Comparison of ENCODE assay signal across 36 cellular contexts in the genomic region with DNA sequence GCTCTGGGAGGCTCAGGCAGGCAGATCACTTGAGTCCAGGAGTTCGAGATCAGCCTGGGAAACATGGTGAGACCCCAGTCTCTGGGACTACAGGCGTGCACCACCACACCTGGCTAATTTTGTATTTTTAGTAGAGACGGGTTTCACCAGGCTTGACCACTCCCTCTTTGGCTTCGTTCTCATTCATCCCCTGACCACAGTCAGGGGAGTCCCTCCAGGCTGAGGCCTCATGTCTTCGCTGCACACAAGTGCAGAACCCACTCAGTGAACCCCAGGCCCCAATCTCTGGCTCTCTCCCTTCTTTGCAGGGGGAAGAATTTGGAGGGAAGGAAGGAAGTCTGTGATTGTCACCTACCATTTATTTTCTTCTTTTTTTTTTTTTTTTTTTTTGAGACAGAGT.
"Had no signal": no experiment of that assay in that cellular context is flagged by ENCODE, and none has a peak within 500 bp of the region (broad histone marks: within the 10 kb centered on the region; RNA-seq: fewer than 3 reads in every experiment).

No MANE protein-coding gene starts in this region.

- H3K9me3 ChIP-seq: MG63, Peyer's patch, SJSA1, SK-N-SH had no signal

- H3K27me3 ChIP-seq: Peyer's patch, SJSA1 had no signal

- H3K27me3 Mint-ChIP-seq: activated CD4-positive, alpha-beta memory T cell treated with anti-CD3 and anti-CD28 coated beads for 36 hours had no signal

- H3K9ac ChIP-seq: SK-N-SH had no signal

- H3K4me3 ChIP-seq: MG63, Peyer's patch, SJSA1 had no signal

- H3K36me3 ChIP-seq: MG63, Peyer's patch, SJSA1 had no signal

- ATAC-seq: activated CD4-positive, alpha-beta T cell treated with anti-CD3 and anti-CD28 coated beads for 36 hours; activated CD4-positive, CD25-positive, alpha-beta regulatory T cell treated with anti-CD3 and anti-CD28 coated beads, Interleukin-2, amount 50 U/mL, for 24 hours; activated naive CD8-positive, alpha-beta T cell treated with anti-CD3 and anti-CD28 coated beads, Interleukin-2, amount 50 U/mL, for 24 hours; activated T-cell treated with anti-CD3 and anti-CD28 coated beads, Interleukin-2, amount 50 U/mL, for 4 hours; WTC11 had no signal

- H3K27ac ChIP-seq: Peyer's patch, SJSA1 had no signal

- H3K27ac Mint-ChIP-seq: activated CD4-positive, alpha-beta memory T cell treated with anti-CD3 and anti-CD28 coated beads for 36 hours; activated CD4-positive, alpha-beta T cell treated with anti-CD3 and anti-CD28 coated beads for 36 hours; activated naive CD4-positive, alpha-beta T cell treated with anti-CD3 and anti-CD28 coated beads, Interleukin-2, amount 10 ng/mL, durations not matched to agents 7 days and 5 days; activated naive CD8-positive, alpha-beta T cell; activated naive CD8-positive, alpha-beta T cell treated with anti-CD3 and anti-CD28 coated beads, Interleukin-2, amount 50 U/mL, for 24 hours; activated T-helper 1 cell treated with anti-CD3 and anti-CD28 coated beads, Interleukin-12 subunit alpha, Interleukin-12 subunit beta, Interleukin-2, Interleukin-4 antibody, amounts not matched to agents 30 ng/mL and 10 ng/mL and 1 ng/mL, durations not matched to agents 14 hours and 24 hours and 36 hours; brain; T-helper 1 cell treated with Interleukin-12 subunit alpha and Interleukin-12 subunit beta and Interleukin-4 antibody, amounts not matched to agents 30 μg/mL and 1 μg/mL, for 36 hours; T-helper 2 cell treated with Interferon-gamma antibody and Interleukin-4, amounts not matched to agents 5 μg/mL and 100 μg/mL, for 36 hours; WTC11 had no signal

- H3K4me1 ChIP-seq: Peyer's patch, SJSA1 had no signal

- FAIRE-seq: bronchial epithelial cell, TTC549 had no signal

- DNase-seq: activated CD4-positive, alpha-beta memory T cell treated with anti-CD3 and anti-CD28 coated beads for 36 hours; activated CD4-positive, alpha-beta T cell treated with anti-CD3 and anti-CD28 coated beads for 36 hours; activated CD4-positive, alpha-beta T cell treated with anti-CD3 and anti-CD28 coated beads, Interleukin-2, amount 50 U/mL, for 1 hour; activated CD8-positive, alpha-beta memory T cell treated with anti-CD3 and anti-CD28 coated beads, Interleukin-2, amount 50 U/mL, for 4 hours; activated gamma-delta T cell treated with Interleukin-2 at 50 U/mL for 16 hours; activated naive CD4-positive, alpha-beta T cell treated with anti-CD3 and anti-CD28 coated beads, Interleukin-2, amount 10 ng/mL, durations not matched to agents 7 days and 5 days; activated naive CD8-positive, alpha-beta T cell treated with anti-CD3 and anti-CD28 coated beads, Interleukin-2, amount 50 U/mL, for 24 hours; activated T-cell treated with anti-CD3 and anti-CD28 coated beads for 4 hours; activated T-cell treated with anti-CD3 and anti-CD28 coated beads, Interleukin-2, amount 50 U/mL, for 4 hours; anterior cingulate cortex; caudate nucleus; cerebellar nuclear complex; Kasumi-1; MG63; NCI-H1048; NCI-H1105 treated with DMSO at 0.1 percent for 48 hours; NCI-H1436; NCI-H1694; NCI-H1930; NCI-H2081 treated with DMSO at 0.1 percent for 48 hours; NCI-H345; NCI-H524 treated with DMSO at 0.1 percent for 48 hours; Peyer's patch; RPMI8226; SHP77 treated with DMSO at 0.1 percent for 48 hours; SK-N-SH had no signal

- H3K4me3 Mint-ChIP-seq: activated CD4-positive, alpha-beta memory T cell treated with anti-CD3 and anti-CD28 coated beads for 36 hours; activated CD4-positive, alpha-beta T cell treated with anti-CD3 and anti-CD28 coated beads for 36 hours; activated naive CD4-positive, alpha-beta T cell treated with anti-CD3 and anti-CD28 coated beads, Interleukin-2, amount 10 ng/mL, durations not matched to agents 7 days and 5 days; activated naive CD8-positive, alpha-beta T cell; activated naive CD8-positive, alpha-beta T cell treated with anti-CD3 and anti-CD28 coated beads, Interleukin-2, amount 50 U/mL, for 24 hours; activated T-cell treated with anti-CD3 and anti-CD28 coated beads, Interleukin-2, amount 50 U/mL, for 4 hours; activated T-helper 1 cell treated with anti-CD3 and anti-CD28 coated beads, Interleukin-12 subunit alpha, Interleukin-12 subunit beta, Interleukin-2, Interleukin-4 antibody, amounts not matched to agents 30 ng/mL and 10 ng/mL and 1 ng/mL, durations not matched to agents 14 hours and 24 hours and 36 hours; brain; T-helper 1 cell treated with Interleukin-12 subunit alpha and Interleukin-12 subunit beta and Interleukin-4 antibody, amounts not matched to agents 30 μg/mL and 1 μg/mL, for 36 hours; T-helper 2 cell treated with Interferon-gamma antibody and Interleukin-4, amounts not matched to agents 5 μg/mL and 100 μg/mL, for 36 hours; WTC11 had no signal

- H3K4me1 Mint-ChIP-seq: activated naive CD8-positive, alpha-beta T cell treated with anti-CD3 and anti-CD28 coated beads, Interleukin-2, amount 50 U/mL, for 24 hours; brain had no signal

- H3K9me3 Mint-ChIP-seq: activated CD4-positive, alpha-beta memory T cell treated with anti-CD3 and anti-CD28 coated beads for 36 hours; activated naive CD4-positive, alpha-beta T cell treated with anti-CD3 and anti-CD28 coated beads, Interleukin-2, amount 10 ng/mL, durations not matched to agents 7 days and 5 days; activated naive CD8-positive, alpha-beta T cell treated with anti-CD3 and anti-CD28 coated beads, Interleukin-2, amount 50 U/mL, for 24 hours; activated T-cell treated with anti-CD3 and anti-CD28 coated beads, Interleukin-2, amount 50 U/mL, for 4 hours; activated T-helper 1 cell treated with anti-CD3 and anti-CD28 coated beads, Interleukin-12 subunit alpha, Interleukin-12 subunit beta, Interleukin-2, Interleukin-4 antibody, amounts not matched to agents 30 ng/mL and 10 ng/mL and 1 ng/mL, durations not matched to agents 14 hours and 24 hours and 36 hours; T-helper 1 cell treated with Interleukin-12 subunit alpha and Interleukin-12 subunit beta and Interleukin-4 antibody, amounts not matched to agents 30 μg/mL and 1 μg/mL, for 36 hours; T-helper 2 cell treated with Interferon-gamma antibody and Interleukin-4, amounts not matched to agents 5 μg/mL and 100 μg/mL, for 36 hours; WTC11 had no signal

- H3K36me3 Mint-ChIP-seq: activated CD4-positive, alpha-beta memory T cell treated with anti-CD3 and anti-CD28 coated beads for 36 hours; activated naive CD4-positive, alpha-beta T cell treated with anti-CD3 and anti-CD28 coated beads, Interleukin-2, amount 10 ng/mL, durations not matched to agents 7 days and 5 days; activated naive CD8-positive, alpha-beta T cell; brain; WTC11 had no signal
